Comparison of ENCODE assay signal across 12 cellular contexts in genomic region chr13:98528663-98529064, GRCh38. TPM values are rescaled to one million over a fixed set of nuclear protein-coding genes. Genes with fewer than 3 reads are reported as not detected.
DNase-seq lines count a peak whose midpoint lies in the region; ATAC-seq and TF ChIP-seq lines count a peak whose summit lies in the region.
"Had no signal": no experiment of that assay in that cellular context is flagged by ENCODE, and none has a peak within 500 bp of the region (broad histone marks: within the 10 kb centered on the region; RNA-seq: fewer than 3 reads in every experiment).

No MANE protein-coding gene starts in this region.

- no peaks in the 10 kb centered on the region for H3K9me3 ChIP-seq in sigmoid colon

- intact Hi-C loops in activated CD4-positive, alpha-beta T cell treated with anti-CD3 and anti-CD28 coated beads for 36 hours (cut with DNase I, micrococcal nuclease) = loop anchor here (1.0 to 5.0 kb wide), 6 partner anchors 10 to 1019 kb away; no protein-coding TSS in a partner anchor
- intact Hi-C loops in sigmoid colon (cut with DNase I) = no loop called here

- CTCF ChIA-PET in activated CD4-positive, alpha-beta T cell treated with anti-CD3 and anti-CD28 coated beads for 36 hours (lab: Charles Lee) = interaction anchor here (0.5 to 2.1 kb wide), 17 partner anchors 8 to 656 kb away, joined by 3 to 10 read pairs (median 4); no protein-coding TSS in a partner anchor
- CTCF ChIA-PET in T-cell (lab: Charles Lee) = no interaction called here

- 75 to 77% methylated on average over 8 of the region's 8 CpGs for WGBS in sigmoid colon, 2 donors

- peak; percentile 55 for DNase-seq in activated CD4-positive, alpha-beta T cell treated with anti-CD3 and anti-CD28 coated beads for 36 hours
- no peak for DNase-seq in activated CD4-positive, alpha-beta T cell treated with anti-CD3 and anti-CD28 coated beads, Interleukin-2, amount 50 U/mL, for 4 hours
- DNase-seq in T-cell (no peak), epithelial cell of prostate (ENCODE audit: low read depth, low spot score) (no peak), sigmoid colon (peak; percentile 68), NCI-H510A (lab: John Stamatoyannopoulos, UW) (no peak)
- DNase-seq: activated CD4-positive, CD25-positive, alpha-beta regulatory T cell; GF-D8; NCI-H187; stimulated activated CD4-positive, alpha-beta T cell treated with anti-CD3 and anti-CD28 coated beads, Interleukin-12 subunit alpha, Interleukin-12 subunit beta, amount 100 ng/mL, for 4 hours had no signal

- no peaks in the 10 kb centered on the region for H3K9me3 Mint-ChIP-seq in activated CD4-positive, alpha-beta T cell treated with anti-CD3 and anti-CD28 coated beads for 36 hours (ENCODE audit: low read depth)
- no peaks in the 10 kb centered on the region for H3K9me3 Mint-ChIP-seq in T-cell

- H3K27ac ChIP-seq in epithelial cell of prostate (peak overlapping the region; percentile 10), sigmoid colon (no peak overlapping the region)

- peak overlapping the region; percentile 87 for H3K27ac Mint-ChIP-seq in activated CD4-positive, alpha-beta T cell treated with anti-CD3 and anti-CD28 coated beads for 36 hours
- H3K27ac Mint-ChIP-seq in T-cell = peak overlapping the region; percentile 32 to 68

- no peaks in the 10 kb centered on the region for H3K27me3 ChIP-seq in sigmoid colon

- POLR2A ChIA-PET in activated CD4-positive, alpha-beta T cell treated with anti-CD3 and anti-CD28 coated beads for 36 hours (lab: Charles Lee) = interaction anchor here (0.6 to 1.4 kb wide), 12 partner anchors 8 to 771 kb away, joined by 3 to 10 read pairs (median 4); partner anchors contain the start of gene STK24
- POLR2A ChIA-PET in T-cell (lab: Charles Lee) = interaction anchor here in 1 of 2 donors (0.5 kb wide), 1 partner anchor 49 kb away, joined by 3 read pairs; no protein-coding TSS in a partner anchor

- H3K4me1 Mint-ChIP-seq in activated CD4-positive, alpha-beta T cell treated with anti-CD3 and anti-CD28 coated beads for 36 hours = peaks cover 93% of the 10 kb centered on the region
- H3K4me1 Mint-ChIP-seq in T-cell = peaks cover 87 to 95% (median 91%) of the 10 kb centered on the region in 3 donors

- peaks cover 0 to 70% (median 51%) of the 10 kb centered on the region in 4 donors for H3K4me1 ChIP-seq in sigmoid colon

- H3K36me3 Mint-ChIP-seq in activated CD4-positive, alpha-beta T cell treated with anti-CD3 and anti-CD28 coated beads for 36 hours (ENCODE audit: low read depth) = peaks cover 15% of the 10 kb centered on the region
- H3K36me3 Mint-ChIP-seq in T-cell = peaks cover 5% of the 10 kb centered on the region

- H3K4me3 ChIP-seq in sigmoid colon = no peak overlapping the region

- no peak for TF ChIP-seq POLR2A in sigmoid colon (IDR thresholded peaks at IDR 0.05)

- peak overlapping the region; percentile 29 for H3K4me3 Mint-ChIP-seq in activated CD4-positive, alpha-beta T cell treated with anti-CD3 and anti-CD28 coated beads for 36 hours
- peak overlapping the region in 1 of 3 donors; percentile 12 for H3K4me3 Mint-ChIP-seq in T-cell

- H3K27me3 Mint-ChIP-seq in activated CD4-positive, alpha-beta T cell treated with anti-CD3 and anti-CD28 coated beads for 36 hours = no peaks in the 10 kb centered on the region
- H3K27me3 Mint-ChIP-seq in T-cell = no peaks in the 10 kb centered on the region

- ATAC-seq in activated CD4-positive, alpha-beta T cell treated with anti-CD3 and anti-CD28 coated beads for 36 hours = peak; percentile 80
- ATAC-seq in T-cell (replicated peaks in 1 of 4) = no peak
- ATAC-seq in GM19023 (IDR thresholded peaks at IDR 0.05; ENCODE audit: unreplicated experiment) = no peak
- ATAC-seq in HG03135 (IDR thresholded peaks at IDR 0.05; ENCODE audit: unreplicated experiment) = no peak

- H3K36me3 ChIP-seq in sigmoid colon = no peaks in the 10 kb centered on the region

- no peak for TF ChIP-seq CTCF in sigmoid colon (IDR thresholded peaks at IDR 0.05)

- TF ChIP-seq EP300 in sigmoid colon (IDR thresholded peaks at IDR 0.05) = no peak

RNA-seq across cellular contexts. Expression of gene STK24, which starts 48.2 kb away (rescaled TPM):
- 100 to 1,000 TPM; 146 to 173 TPM for total RNA-seq in activated CD4-positive, alpha-beta T cell treated with anti-CD3 and anti-CD28 coated beads for 36 hours
- total RNA-seq in T-cell (100 to 1,000 TPM in 4 of 5 donors, 10 to 100 TPM in 1; 92.1 to 143 (median 113) TPM), sigmoid colon (10 to 100 TPM; 59.7 to 78.9 (median 64.4) TPM)
- polyA plus RNA-seq in sigmoid colon = 100 to 1,000 TPM; 104 to 200 (median 118) TPM

Comparison
In these comparisons a context has a peak if more than half of its experiments do, and no peak if none do; other contexts are left out.
1. DNase-seq: peak in activated CD4-positive, alpha-beta T cell treated with anti-CD3 and anti-CD28 coated beads for 36 hours (single experiment) and sigmoid colon (single experiment); none in activated CD4-positive, alpha-beta T cell treated with anti-CD3 and anti-CD28 coated beads, Interleukin-2, amount 50 U/mL, for 4 hours (0 of 2), T-cell (0 of 34), epithelial cell of prostate (single experiment) and NCI-H510A (single experiment).